8 cellular contexts compared by ENCODE assay signal in the genomic region with DNA sequence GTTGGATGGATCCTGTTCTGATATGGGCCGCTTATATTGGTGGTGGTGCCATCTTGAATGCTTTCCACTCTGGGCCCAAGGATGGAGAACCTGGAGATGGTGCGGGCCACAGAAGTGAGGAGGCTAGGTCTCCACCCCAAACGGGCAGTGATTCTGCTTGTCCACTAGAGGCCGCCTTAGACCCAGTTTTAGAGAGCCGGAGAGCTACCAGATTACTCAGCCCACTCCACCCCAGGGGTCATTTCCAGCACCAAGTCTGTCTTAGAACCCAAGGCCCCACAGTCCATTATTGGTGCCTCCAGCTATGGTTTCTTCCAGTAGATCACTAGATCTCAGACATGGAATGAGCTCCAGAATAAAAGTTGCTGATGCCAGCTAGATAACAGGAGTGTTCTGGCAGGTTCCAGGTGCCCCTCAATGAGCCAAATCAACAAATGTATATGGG. TPM values are rescaled to one million over a fixed set of nuclear protein-coding genes. Genes with fewer than 3 reads are reported as not detected.
DNase-seq lines count a peak whose midpoint lies in the region; ATAC-seq and TF ChIP-seq lines count a peak whose summit lies in the region.

No MANE protein-coding gene starts in this region.

- no peak overlapping the region for H3K27ac Mint-ChIP-seq in endothelial cell (ENCODE audit: unreplicated experiment)

- peaks cover 15% of the 10 kb centered on the region for H3K4me1 Mint-ChIP-seq in endothelial cell (ENCODE audit: unreplicated experiment)

- H3K27me3 Mint-ChIP-seq in endothelial cell (ENCODE audit: unreplicated experiment) = peaks cover 2% of the 10 kb centered on the region

- no peaks in the 10 kb centered on the region for H3K36me3 Mint-ChIP-seq in endothelial cell (ENCODE audit: low read depth, unreplicated experiment)

- no peak overlapping the region for H3K4me3 Mint-ChIP-seq in endothelial cell (ENCODE audit: unreplicated experiment)

- peak; percentile 74 for TF ChIP-seq CTCF in endothelial cell (IDR thresholded peaks at IDR 0.05; ENCODE audit: unreplicated experiment)

- DNase-seq in NCI-H2029 (lab: John Stamatoyannopoulos, UW) = peak; percentile 25
- no peak for DNase-seq in NCI-H2029 treated with DMSO at 0.1 percent for 48 hours (lab: John Stamatoyannopoulos, UW)
- peak; percentile 26 for DNase-seq in NCI-H82 treated with DMSO at 0.1 percent for 48 hours (lab: John Stamatoyannopoulos, UW; ENCODE audit: unreplicated experiment)
- peak; percentile 86 for DNase-seq in activated CD8-positive, alpha-beta memory T cell treated with anti-CD3 and anti-CD28 coated beads for 24 hours
- peak; percentile 80 for DNase-seq in endothelial cell (ENCODE audit: low spot score)
- peak; percentile 74 for DNase-seq in mucosa of gallbladder (ENCODE audit: low spot score)
- DNase-seq in stimulated activated CD8-positive, alpha-beta memory T cell treated with anti-CD3 and anti-CD28 coated beads, Interleukin-4, amount 100 ng/mL, for 4 hours (ENCODE audit: low read depth in 2 of 2, low spot score in 1 of 2) = peak; percentile 33 to 36

- H3K9me3 Mint-ChIP-seq in endothelial cell (ENCODE audit: unreplicated experiment) = no peaks in the 10 kb centered on the region

- ATAC-seq in HG02970 (IDR thresholded peaks at IDR 0.05; ENCODE audit: low FRiP score, unreplicated experiment) = peak; percentile 56

RNA-seq across cellular contexts. Expression of a gene that starts 11.8 kb away (rescaled TPM):
- 27.7 TPM for total RNA-seq in endothelial cell (ENCODE audit: unreplicated experiment)
- total RNA-seq in mucosa of gallbladder = 43.7 TPM

RNA-seq across cellular contexts. Expression of a gene that starts 24.8 kb away (rescaled TPM):
- total RNA-seq in endothelial cell (ENCODE audit: unreplicated experiment) (19.5 TPM), mucosa of gallbladder (15.5 TPM)
